Comparison of ENCODE assay signal across 1 cellular context in genomic region chr17:30915833-30916611, GRCh38.
TF ChIP-seq lines count a peak whose summit lies in the region.

No MANE protein-coding gene starts in this region.

TF ChIP-seq in HepG2, 621 proteins besides CTCF, POLR2A, EP300 and RAD21 (continued from another document):
- TF ChIP-seq SMAD3 (CRISPR knock-in tag; IDR thresholded peaks at IDR 0.05) (peak; percentile 88), ZNF235 (CRISPR knock-in tag; IDR thresholded peaks at IDR 0.05; ENCODE audit: borderline replicate concordance) (no peak), ZSCAN9 (CRISPR knock-in tag; IDR thresholded peaks at IDR 0.05; ENCODE audit: borderline replicate concordance) (peak; percentile 52; the same call in 1 of the 2 replicates), NCOR1 (IDR thresholded peaks at IDR 0.05; ENCODE audit: borderline replicate concordance, low read length) (peak; percentile 67; the same call in 1 of the 2 replicates), ZNF232 (CRISPR knock-in tag; IDR thresholded peaks at IDR 0.05; ENCODE audit: borderline replicate concordance) (no peak), ZSCAN5A (CRISPR knock-in tag; IDR thresholded peaks at IDR 0.05; ENCODE audit: borderline replicate concordance) (no peak), NCOA2 (CRISPR knock-in tag; IDR thresholded peaks at IDR 0.05) (peak; percentile 76; the same call in 1 of the 2 replicates), TERF1 (CRISPR knock-in tag; IDR thresholded peaks at IDR 0.05) (no peak), SIX1 (CRISPR knock-in tag; IDR thresholded peaks at IDR 0.05; ENCODE audit: borderline replicate concordance) (0 out of 2 replicates have a peak, but pooled peaks have one; percentile 15), ZNF605 (CRISPR knock-in tag; IDR thresholded peaks at IDR 0.05) (no peak), CHD2 (IDR thresholded peaks at IDR 0.05; ENCODE audit: low read depth, low read length) (no peak), KDM2A (CRISPR knock-in tag; IDR thresholded peaks at IDR 0.05; ENCODE audit: borderline replicate concordance, low read depth) (no peak), SALL1 (CRISPR knock-in tag; IDR thresholded peaks at IDR 0.05) (peak; percentile 32; the same call in 1 of the 2 replicates), CEBPG (CRISPR knock-in tag; IDR thresholded peaks at IDR 0.05) (no peak), ZBTB10 (CRISPR knock-in tag; IDR thresholded peaks at IDR 0.05; ENCODE audit: borderline replicate concordance) (no peak), HDAC2 (CRISPR knock-in tag; IDR thresholded peaks at IDR 0.05) (peak; percentile 62), HIVEP1 (CRISPR knock-in tag; IDR thresholded peaks at IDR 0.05) (no peak), RXRB (CRISPR knock-in tag; IDR thresholded peaks at IDR 0.05; ENCODE audit: borderline replicate concordance) (peak; percentile 66), SAP130 (CRISPR knock-in tag; IDR thresholded peaks at IDR 0.05; ENCODE audit: low read depth) (peak; percentile 55)
